17 cellular contexts compared by ENCODE assay signal in the genomic region with DNA sequence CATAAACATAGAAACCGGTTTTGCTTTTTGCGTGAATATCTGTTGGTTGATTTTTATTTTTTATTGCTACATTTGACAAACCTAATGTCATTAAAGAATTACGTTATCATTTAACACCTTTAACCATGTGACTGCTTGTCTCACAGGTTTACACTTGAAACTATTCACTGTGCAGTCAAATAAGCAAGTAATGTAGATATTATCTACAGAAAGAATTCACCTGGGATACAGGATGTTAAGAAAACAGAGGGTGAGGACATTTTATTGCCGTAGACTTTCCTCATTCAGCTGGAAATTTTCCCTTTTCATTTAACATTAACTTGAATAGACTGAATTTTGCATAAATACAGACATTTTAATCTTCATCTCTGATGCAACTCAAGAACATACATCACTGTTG. TPM values are rescaled to one million over a fixed set of nuclear protein-coding genes. Genes with fewer than 3 reads are reported as not detected.
DNase-seq lines count a peak whose midpoint lies in the region; ATAC-seq and TF ChIP-seq lines count a peak whose summit lies in the region.
"Had no signal": no experiment of that assay in that cellular context is flagged by ENCODE, and none has a peak within 500 bp of the region (broad histone marks: within the 10 kb centered on the region; RNA-seq: fewer than 3 reads in every experiment).

No MANE protein-coding gene starts in this region.

- no peak overlapping the region for H3K9ac ChIP-seq in endodermal cell (ENCODE audit: extremely low read depth, low read length, poor library complexity, severe bottlenecking)

- H3K9me3 Mint-ChIP-seq in endodermal cell (no peaks in the 10 kb centered on the region), mesothelial cell of epicardium (peaks cover 4% of the 10 kb centered on the region)
- no peaks in the 10 kb centered on the region for H3K9me3 Mint-ChIP-seq in CD8-positive, alpha-beta T cell
- H3K9me3 Mint-ChIP-seq: CD4-positive, CD25-positive, alpha-beta regulatory T cell; GM23338 had no signal

- H3K27me3 ChIP-seq in endodermal cell (ENCODE audit: control insufficient read depth, insufficient read depth, low read length, poor library complexity, severe bottlenecking), result no peaks in the 10 kb centered on the region
- no peaks in the 10 kb centered on the region for H3K27me3 ChIP-seq in CD8-positive, alpha-beta T cell (ENCODE audit: insufficient read depth, low read length)
- H3K27me3 ChIP-seq: BE2C had no signal

- H3K27ac Mint-ChIP-seq in endodermal cell, result no peak overlapping the region
- H3K27ac Mint-ChIP-seq in mesothelial cell of epicardium, result peak overlapping the region; percentile 19
- H3K27ac Mint-ChIP-seq in CD8-positive, alpha-beta T cell, result no peak overlapping the region
- H3K27ac Mint-ChIP-seq: GM23338 had no signal

- H3K36me3 ChIP-seq in endodermal cell (ENCODE audit: control insufficient read depth, insufficient read depth, low read length), result no peaks in the 10 kb centered on the region
- H3K36me3 ChIP-seq in CD8-positive, alpha-beta T cell (ENCODE audit: insufficient read depth, low read length), result no peaks in the 10 kb centered on the region
- H3K36me3 ChIP-seq: BE2C had no signal

- H3K4me1 Mint-ChIP-seq in endodermal cell (peaks cover 23% of the 10 kb centered on the region), mesothelial cell of epicardium (peaks cover 15% of the 10 kb centered on the region)
- no peaks in the 10 kb centered on the region for H3K4me1 Mint-ChIP-seq in CD8-positive, alpha-beta T cell (ENCODE audit: low read depth)
- H3K4me1 Mint-ChIP-seq: CD4-positive, CD25-positive, alpha-beta regulatory T cell had no signal

- ATAC-seq in HG03108 (IDR thresholded peaks at IDR 0.05; ENCODE audit: unreplicated experiment), result no peak
- no peak for ATAC-seq in CD8-positive, alpha-beta T cell
- ATAC-seq: GM23338, HCT116 had no signal

- TF ChIP-seq CTCF in endodermal cell (conservative IDR thresholded peaks at IDR 0.05) (no peak), mesothelial cell of epicardium (IDR thresholded peaks at IDR 0.05; ENCODE audit: unreplicated experiment) (no peak)
- no peak for TF ChIP-seq CTCF in CD8-positive, alpha-beta T cell (IDR thresholded peaks at IDR 0.05)

- CTCF ChIA-PET in HEK293T (lab: Yijun Ruan, JAX), result no interaction called here
- CTCF ChIA-PET in CD8-positive, alpha-beta T cell (lab: Charles Lee), result no interaction called here

- H3K27ac ChIP-seq in endodermal cell (ENCODE audit: low read depth, low read length), result no peak overlapping the region
- no peak overlapping the region for H3K27ac ChIP-seq in CD8-positive, alpha-beta T cell (ENCODE audit: low read depth, low read length)
- H3K27ac ChIP-seq: HL-60 had no signal

- POLR2A ChIA-PET in HEK293T (lab: Yijun Ruan, JAX), result no interaction called here
- POLR2A ChIA-PET in CD8-positive, alpha-beta T cell (lab: Charles Lee), result no interaction called here

- WGBS in endodermal cell (ENCODE audit: insufficient coverage in 1 of 2, insufficient read length in 1 of 2), 2 experiments, result 83 to 93% methylated on average over 1 to 4 of the region's 4 CpGs

- no peaks in the 10 kb centered on the region for H3K27me3 Mint-ChIP-seq in endodermal cell (ENCODE audit: insufficient read depth)
- no peaks in the 10 kb centered on the region for H3K27me3 Mint-ChIP-seq in mesothelial cell of epicardium (ENCODE audit: low read depth)
- no peaks in the 10 kb centered on the region for H3K27me3 Mint-ChIP-seq in CD8-positive, alpha-beta T cell (ENCODE audit: low read depth)

- no peaks in the 10 kb centered on the region for H3K9me3 ChIP-seq in endodermal cell (ENCODE audit: control insufficient read depth, low read length)
- H3K9me3 ChIP-seq in CD8-positive, alpha-beta T cell (ENCODE audit: low read length), result no peaks in the 10 kb centered on the region
- H3K9me3 ChIP-seq: BE2C had no signal

- peak overlapping the region; percentile 1 for H3K4me3 ChIP-seq in endodermal cell (ENCODE audit: low read length)
- H3K4me3 ChIP-seq in CD8-positive, alpha-beta T cell (ENCODE audit: low read depth, low read length), result no peak overlapping the region
- H3K4me3 ChIP-seq: GM23338 had no signal

- intact Hi-C loops in CD8-positive, alpha-beta T cell (cut with DNase I, micrococcal nuclease), result loop anchor here in 1 of 2 experiments (1.0 kb wide), 1 partner anchor 33 kb away; no protein-coding TSS in a partner anchor

- H3K36me3 Mint-ChIP-seq in endodermal cell (ENCODE audit: low read depth), result no peaks in the 10 kb centered on the region
- H3K36me3 Mint-ChIP-seq in mesothelial cell of epicardium, result peaks cover 2% of the 10 kb centered on the region
- no peaks in the 10 kb centered on the region for H3K36me3 Mint-ChIP-seq in CD8-positive, alpha-beta T cell
- H3K36me3 Mint-ChIP-seq: CD4-positive, CD25-positive, alpha-beta regulatory T cell had no signal

- no peak for DNase-seq in HEK293T (ENCODE audit: extremely low spot score)
- DNase-seq in endodermal cell, result no peak
- DNase-seq in mesothelial cell of epicardium (ENCODE audit: low spot score in 2 of 2, unreplicated experiment in 2 of 2), result no peak
- DNase-seq in SIG-M5 treated with dmso at 0.1 percent for 504 hours (lab: John Stamatoyannopoulos, UW; ENCODE audit: unreplicated experiment), result no peak
- DNase-seq in CD8-positive, alpha-beta T cell, result no peak
- DNase-seq: ACHN; BE2C; C1 segment of cervical spinal cord; CD4-positive, CD25-positive, alpha-beta regulatory T cell; DMS153; DMS79; GF-D8; H7 had no signal

- no peak overlapping the region for H3K4me3 Mint-ChIP-seq in endodermal cell
- H3K4me3 Mint-ChIP-seq in mesothelial cell of epicardium, result no peak overlapping the region
- H3K4me3 Mint-ChIP-seq in CD8-positive, alpha-beta T cell, result no peak overlapping the region
- H3K4me3 Mint-ChIP-seq: CD4-positive, CD25-positive, alpha-beta regulatory T cell; GM23338 had no signal

- H3K4me1 ChIP-seq in endodermal cell (ENCODE audit: control insufficient read depth, insufficient read depth, low read length), result no peaks in the 10 kb centered on the region
- no peaks in the 10 kb centered on the region for H3K4me1 ChIP-seq in CD8-positive, alpha-beta T cell (ENCODE audit: insufficient read depth, low read length)
- H3K4me1 ChIP-seq: BE2C had no signal

TF ChIP-seq in HEK293T, 16 proteins besides CTCF, POLR2A, EP300 and RAD21:
- TF ChIP-seq, protein P1, sequence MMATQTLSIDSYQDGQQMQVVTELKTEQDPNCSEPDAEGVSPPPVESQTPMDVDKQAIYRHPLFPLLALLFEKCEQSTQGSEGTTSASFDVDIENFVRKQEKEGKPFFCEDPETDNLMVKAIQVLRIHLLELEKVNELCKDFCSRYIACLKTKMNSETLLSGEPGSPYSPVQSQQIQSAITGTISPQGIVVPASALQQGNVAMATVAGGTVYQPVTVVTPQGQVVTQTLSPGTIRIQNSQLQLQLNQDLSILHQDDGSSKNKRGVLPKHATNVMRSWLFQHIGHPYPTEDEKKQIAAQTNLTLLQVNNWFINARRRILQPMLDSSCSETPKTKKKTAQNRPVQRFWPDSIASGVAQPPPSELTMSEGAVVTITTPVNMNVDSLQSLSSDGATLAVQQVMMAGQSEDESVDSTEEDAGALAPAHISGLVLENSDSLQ (IDR thresholded peaks at IDR 0.05), result peak; percentile 1; the same call in 1 of the 2 replicates
- TF ChIP-seq HDGF (IDR thresholded peaks at IDR 0.05; ENCODE audit: borderline replicate concordance), result no peak

RNA-seq across cellular contexts. Expression of a gene that starts 15.1 kb away (rescaled TPM):
- total RNA-seq in endodermal cell, result 10 to 100 TPM; 69.8 to 83.2 TPM
- polyA plus RNA-seq in endodermal cell (2013, experiment 1 of 2), result 66.0 TPM
- polyA plus RNA-seq in endodermal cell (2013, experiment 2 of 2), result 63.0 TPM
- 141 to 147 TPM (median 142 TPM) in 3 replicates for total RNA-seq in mesothelial cell of epicardium
- total RNA-seq in CD8-positive, alpha-beta T cell, result 10 to 100 TPM; 68.6 to 76.3 TPM
